Comparison of ENCODE assay signal across 27 cellular contexts in genomic region chrY:13612916-13613315, GRCh38.
"Had no signal": no experiment of that assay in that cellular context is flagged by ENCODE, and none has a peak within 500 bp of the region (broad histone marks: within the 10 kb centered on the region; RNA-seq: fewer than 3 reads in every experiment).

No MANE protein-coding gene starts in this region.

- H3K9me3 ChIP-seq: stomach, suprapubic skin, testis, thoracic aorta, thyroid gland, tibial artery, tibial nerve, transverse colon, upper lobe of left lung, upper lobe of right lung, uterus, vagina had no signal

- DNase-seq: stimulated activated CD4-positive, alpha-beta T cell treated with anti-CD3 and anti-CD28 coated beads, Interleukin-2, amount 100 ng/mL, for 48 hours; stimulated activated CD4-positive, alpha-beta T cell treated with anti-CD3 and anti-CD28 coated beads, Interleukin-4, amount 100 ng/mL, for 1 hour; stimulated activated CD4-positive, alpha-beta T cell treated with anti-CD3 and anti-CD28 coated beads, Interleukin-4, amount 100 ng/mL, for 24 hours; stimulated activated CD4-positive, alpha-beta T cell treated with anti-CD3 and anti-CD28 coated beads, Interleukin-4, amount 100 ng/mL, for 4 hours; stimulated activated CD8-positive, alpha-beta memory T cell treated with anti-CD3 and anti-CD28 coated beads, Interleukin-4, amount 100 ng/mL, for 48 hours; stimulated activated naive B cell treated with anti-CD40 and anti-IgM and Interleukin-4, amounts not matched to agents 10 μg/mL and 1 μg/mL and 100 μg/mL, for 72 hours; stimulated activated naive CD4-positive, alpha-beta T cell; stimulated activated naive CD4-positive, alpha-beta T cell treated with Interleukin-2 at 50 U/mL for 16 hours; stimulated activated naive CD8-positive, alpha-beta T cell treated with anti-CD3 and anti-CD28 coated beads, Interleukin-15, amount 100 ng/mL, for 72 hours; stimulated activated naive CD8-positive, alpha-beta T cell treated with anti-CD3 and anti-CD28 coated beads, Interleukin-15, Interleukin-2, amounts not matched to agents 100 U/mL and 50 U/mL, for 24 hours; stomach; substantia nigra; testis; thyroid gland; tibial artery; transverse colon; trophoblast cell; upper lobe of left lung; upper lobe of right lung; uterus had no signal

- FAIRE-seq: urothelium cell line had no signal

- H3K4me3 ChIP-seq: stomach, suprapubic skin, testis, thoracic aorta, thyroid gland, tibial artery, tibial nerve, transverse colon, upper lobe of left lung, upper lobe of right lung, uterus, vagina had no signal

- H3K27me3 ChIP-seq: stomach, suprapubic skin, testis, thyroid gland, tibial artery, tibial nerve, transverse colon, upper lobe of left lung, upper lobe of right lung, uterus, vagina had no signal

- H3K27ac ChIP-seq: stomach, suprapubic skin, testis, thoracic aorta, thyroid gland, tibial artery, tibial nerve, transverse colon, upper lobe of left lung, upper lobe of right lung, uterus, vagina had no signal

- H3K36me3 ChIP-seq: stomach, suprapubic skin, thoracic aorta, thyroid gland, tibial artery, tibial nerve, transverse colon, upper lobe of left lung, upper lobe of right lung, uterus, vagina had no signal

- H3K4me1 ChIP-seq: stomach, suprapubic skin, testis, thyroid gland, tibial artery, tibial nerve, transverse colon, upper lobe of left lung, upper lobe of right lung, uterus, vagina had no signal

- ATAC-seq: stimulated activated effector memory CD8-positive, alpha-beta T cell treated with anti-CD3 and anti-CD28 coated beads, Interleukin-12 subunit alpha, Interleukin-12 subunit beta, amount 100 ng/mL, for 72 hours; stimulated activated memory B cell treated with anti-CD40 and anti-IgM and Interleukin-4, amounts not matched to agents 10 μg/mL and 1 μg/mL and 100 μg/mL, for 72 hours; stimulated activated naive B cell treated with anti-CD40 and anti-IgM and Interleukin-4, amounts not matched to agents 10 μg/mL and 1 μg/mL and 100 μg/mL, for 72 hours; stimulated activated naive CD8-positive, alpha-beta T cell treated with anti-CD3 and anti-CD28 coated beads, Interleukin-15, amount 100 ng/mL, for 72 hours; stimulated activated naive CD8-positive, alpha-beta T cell treated with anti-CD3 and anti-CD28 coated beads, Interleukin-15, Interleukin-2, amounts not matched to agents 100 U/mL and 50 U/mL, for 24 hours; upper lobe of right lung had no signal
